Comparison of ENCODE assay signal across 1 cellular context in genomic region chr19:17510220-17510993, GRCh38.
TF ChIP-seq lines count a peak whose summit lies in the region.

No MANE protein-coding gene starts in this region.

TF ChIP-seq in K562, 482 proteins besides CTCF, POLR2A, EP300 and RAD21:
- TF ChIP-seq RBM25 (IDR thresholded peaks at IDR 0.05; ENCODE audit: low read depth, low read length, severe bottlenecking), result peak; percentile 14
- TF ChIP-seq, protein P1, sequence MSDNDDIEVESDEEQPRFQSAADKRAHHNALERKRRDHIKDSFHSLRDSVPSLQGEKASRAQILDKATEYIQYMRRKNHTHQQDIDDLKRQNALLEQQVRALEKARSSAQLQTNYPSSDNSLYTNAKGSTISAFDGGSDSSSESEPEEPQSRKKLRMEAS (CRISPR knock-in tag; IDR thresholded peaks at IDR 0.05), result 0 out of 2 replicates have a peak, but pooled peaks have one; percentile 24
- TF ChIP-seq NBN (IDR thresholded peaks at IDR 0.05; ENCODE audit: low read depth), result no peak
- peak; percentile 40; the same call in 1 of the 2 replicates for TF ChIP-seq PHF8 (IDR thresholded peaks at IDR 0.05; ENCODE audit: borderline replicate concordance, low read length)
- TF ChIP-seq ARID4B (CRISPR knock-in tag; IDR thresholded peaks at IDR 0.05), result 0 out of 2 replicates have a peak, but pooled peaks have one; percentile 19
- TF ChIP-seq ZNF121 (CRISPR knock-in tag; conservative IDR thresholded peaks at IDR 0.05), result peak; percentile 90
- 0 out of 2 replicates have a peak, but pooled peaks have one; percentile 47 for TF ChIP-seq ADNP (tag; IDR thresholded peaks at IDR 0.05)
- TF ChIP-seq, protein P2, sequence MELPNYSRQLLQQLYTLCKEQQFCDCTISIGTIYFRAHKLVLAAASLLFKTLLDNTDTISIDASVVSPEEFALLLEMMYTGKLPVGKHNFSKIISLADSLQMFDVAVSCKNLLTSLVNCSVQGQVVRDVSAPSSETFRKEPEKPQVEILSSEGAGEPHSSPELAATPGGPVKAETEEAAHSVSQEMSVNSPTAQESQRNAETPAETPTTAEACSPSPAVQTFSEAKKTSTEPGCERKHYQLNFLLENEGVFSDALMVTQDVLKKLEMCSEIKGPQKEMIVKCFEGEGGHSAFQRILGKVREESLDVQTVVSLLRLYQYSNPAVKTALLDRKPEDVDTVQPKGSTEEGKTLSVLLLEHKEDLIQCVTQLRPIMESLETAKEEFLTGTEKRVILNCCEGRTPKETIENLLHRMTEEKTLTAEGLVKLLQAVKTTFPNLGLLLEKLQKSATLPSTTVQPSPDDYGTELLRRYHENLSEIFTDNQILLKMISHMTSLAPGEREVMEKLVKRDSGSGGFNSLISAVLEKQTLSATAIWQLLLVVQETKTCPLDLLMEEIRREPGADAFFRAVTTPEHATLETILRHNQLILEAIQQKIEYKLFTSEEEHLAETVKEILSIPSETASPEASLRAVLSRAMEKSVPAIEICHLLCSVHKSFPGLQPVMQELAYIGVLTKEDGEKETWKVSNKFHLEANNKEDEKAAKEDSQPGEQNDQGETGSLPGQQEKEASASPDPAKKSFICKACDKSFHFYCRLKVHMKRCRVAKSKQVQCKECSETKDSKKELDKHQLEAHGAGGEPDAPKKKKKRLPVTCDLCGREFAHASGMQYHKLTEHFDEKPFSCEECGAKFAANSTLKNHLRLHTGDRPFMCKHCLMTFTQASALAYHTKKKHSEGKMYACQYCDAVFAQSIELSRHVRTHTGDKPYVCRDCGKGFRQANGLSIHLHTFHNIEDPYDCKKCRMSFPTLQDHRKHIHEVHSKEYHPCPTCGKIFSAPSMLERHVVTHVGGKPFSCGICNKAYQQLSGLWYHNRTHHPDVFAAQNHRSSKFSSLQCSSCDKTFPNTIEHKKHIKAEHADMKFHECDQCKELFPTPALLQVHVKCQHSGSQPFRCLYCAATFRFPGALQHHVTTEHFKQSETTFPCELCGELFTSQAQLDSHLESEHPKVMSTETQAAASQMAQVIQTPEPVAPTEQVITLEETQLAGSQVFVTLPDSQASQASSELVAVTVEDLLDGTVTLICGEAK (IDR thresholded peaks at IDR 0.05), result peak; percentile 26; the same call in 1 of the 2 replicates
- TF ChIP-seq, protein P2 (CRISPR knock-in tag; IDR thresholded peaks at IDR 0.05), result no peak
- peak; percentile 67; the same call in 1 of the 2 replicates for TF ChIP-seq ZFX (CRISPR knock-in tag; IDR thresholded peaks at IDR 0.05)
- no peak for TF ChIP-seq HMG20A (CRISPR knock-in tag; conservative IDR thresholded peaks at IDR 0.05)
- TF ChIP-seq ZNF551 (CRISPR knock-in tag; IDR thresholded peaks at IDR 0.05), result no peak
- TF ChIP-seq ZNF644 (tag; IDR thresholded peaks at IDR 0.05; ENCODE audit: low read depth), result 0 out of 2 replicates have a peak, but pooled peaks have one; percentile 12
- no peak for TF ChIP-seq NR2C2 (CRISPR knock-in tag; IDR thresholded peaks at IDR 0.05)
- TF ChIP-seq NR2C2 (tag; IDR thresholded peaks at IDR 0.05), result no peak
- TF ChIP-seq PRDM10 (IDR thresholded peaks at IDR 0.05; ENCODE audit: partially characterized antibody), result peak; percentile 49
- TF ChIP-seq SAP30 (IDR thresholded peaks at IDR 0.05; ENCODE audit: borderline replicate concordance, insufficient read depth, low read depth, low read length, poor library complexity, severe bottlenecking), result peak; percentile 11
- 0 out of 2 replicates have a peak, but pooled peaks have one; percentile 17 for TF ChIP-seq XRCC5 (IDR thresholded peaks at IDR 0.05; ENCODE audit: low read depth, low read length)
- TF ChIP-seq SP1 (CRISPR knock-in tag; IDR thresholded peaks at IDR 0.05), result peak; percentile 16; the same call in 1 of the 2 replicates
- no peak for TF ChIP-seq DACH1 (IDR thresholded peaks at IDR 0.05; ENCODE audit: partially characterized antibody)
